ENCODE assay signal across 1 cellular context in genomic region chr2:127701651-127702394, GRCh38.
TF ChIP-seq lines count a peak whose summit lies in the region.

No MANE protein-coding gene starts in this region.

TF ChIP-seq in K562, 482 proteins besides CTCF, POLR2A, EP300 and RAD21 (continued from another document and continues in another):
- TF ChIP-seq MGA (IDR thresholded peaks at IDR 0.05) = peak; percentile 65
- TF ChIP-seq FOXK1 (CRISPR knock-in tag; IDR thresholded peaks at IDR 0.05; ENCODE audit: borderline replicate concordance) = peak; percentile 41; the same call in 1 of the 2 replicates
- TF ChIP-seq MCM5 (IDR thresholded peaks at IDR 0.05; ENCODE audit: low read depth) = no peak
- TF ChIP-seq L3MBTL2 (IDR thresholded peaks at IDR 0.05) = peak; percentile 91
- TF ChIP-seq MAFK (IDR thresholded peaks at IDR 0.05; ENCODE audit: low read length) = no peak
- TF ChIP-seq MTA3 (IDR thresholded peaks at IDR 0.05; ENCODE audit: borderline replicate concordance) = peak; percentile 20; the same call in 1 of the 2 replicates
- TF ChIP-seq ZFP30 (CRISPR knock-in tag; IDR thresholded peaks at IDR 0.05; ENCODE audit: borderline replicate concordance) = no peak
- 0 out of 2 replicates have a peak, but pooled peaks have one; percentile 28 for TF ChIP-seq E2F1 (CRISPR knock-in tag; IDR thresholded peaks at IDR 0.05)
- no peak for TF ChIP-seq ZBTB8A (IDR thresholded peaks at IDR 0.05; ENCODE audit: partially characterized antibody)
- TF ChIP-seq ATF7 (IDR thresholded peaks at IDR 0.05) = no peak
- peak; percentile 74; the same call in 1 of the 2 replicates for TF ChIP-seq REST (CRISPR knock-in tag; IDR thresholded peaks at IDR 0.05; ENCODE audit: low read depth)
- peak; percentile 53; the same call in 1 of the 2 replicates for TF ChIP-seq CBX1 (IDR thresholded peaks at IDR 0.05; ENCODE audit: low read depth)
- peak; percentile 73 for TF ChIP-seq SMAD4 (CRISPR knock-in tag; conservative IDR thresholded peaks at IDR 0.05)
- TF ChIP-seq SAFB (IDR thresholded peaks at IDR 0.05; ENCODE audit: borderline replicate concordance, low read depth, low read length) = no peak
- TF ChIP-seq HMG20A (CRISPR knock-in tag; conservative IDR thresholded peaks at IDR 0.05) = no peak
- TF ChIP-seq ZBTB9 (CRISPR knock-in tag; IDR thresholded peaks at IDR 0.05) = peak; percentile 44; the same call in 1 of the 2 replicates
- TF ChIP-seq SIN3B (IDR thresholded peaks at IDR 0.05; ENCODE audit: low read depth) = peak; percentile 73; the same call in 1 of the 2 replicates
- peak; percentile 5; the same call in 1 of the 2 replicates for TF ChIP-seq MYC (IDR thresholded peaks at IDR 0.05; ENCODE audit: low read depth, low read length)
- no peak for TF ChIP-seq MYC (CRISPR knock-in tag; IDR thresholded peaks at IDR 0.05; ENCODE audit: borderline replicate concordance, low read depth)
- TF ChIP-seq ZNF583 (CRISPR knock-in tag; IDR thresholded peaks at IDR 0.05) = 0 out of 2 replicates have a peak, but pooled peaks have one; percentile 36
- TF ChIP-seq ERF (CRISPR knock-in tag; IDR thresholded peaks at IDR 0.05) = peak; percentile 71; the same call in 1 of the 2 replicates
- TF ChIP-seq ZFP36 (IDR thresholded peaks at IDR 0.05; ENCODE audit: low read depth, low read length, partially characterized antibody) = peak; percentile 42
- no peak; the same call in 1 of the 2 replicates for TF ChIP-seq KDM2B (CRISPR knock-in tag; IDR thresholded peaks at IDR 0.05)
- TF ChIP-seq ZNF384 (IDR thresholded peaks at IDR 0.05; ENCODE audit: low read depth, low read length) = no peak
- TF ChIP-seq ID3 (CRISPR knock-in tag; IDR thresholded peaks at IDR 0.05) = no peak
- 0 out of 2 replicates have a peak, but pooled peaks have one; percentile 69 for TF ChIP-seq ID3 (tag; IDR thresholded peaks at IDR 0.05)
- TF ChIP-seq NRF1 (conservative IDR thresholded peaks at IDR 0.05 in 1 of 2, IDR thresholded peaks at IDR 0.05 in 1 of 2) = peak; percentile 54 to 75; a peak in 2 of 4 replicates
- TF ChIP-seq GTF2E2 (tag; IDR thresholded peaks at IDR 0.05) = 0 out of 2 replicates have a peak, but pooled peaks have one; percentile 2
- no peak for TF ChIP-seq FOXM1 (IDR thresholded peaks at IDR 0.05; ENCODE audit: low read depth)
- 0 out of 2 replicates have a peak, but pooled peaks have one; percentile 92 for TF ChIP-seq FOXM1 (CRISPR knock-in tag; IDR thresholded peaks at IDR 0.05; ENCODE audit: low read depth)
- TF ChIP-seq SIN3A (IDR thresholded peaks at IDR 0.05; ENCODE audit: borderline replicate concordance in 2 of 2, control insufficient read depth in 1 of 2, low read depth in 2 of 2, low read length in 2 of 2) = peak in 1 of 2 experiments; percentile 15; a peak in 1 of 4 replicates
- TF ChIP-seq GTF2A2 (tag; IDR thresholded peaks at IDR 0.05) = 0 out of 2 replicates have a peak, but pooled peaks have one; percentile 15
- no peak for TF ChIP-seq CC2D1A (IDR thresholded peaks at IDR 0.05)
- TF ChIP-seq ZNF592 (IDR thresholded peaks at IDR 0.05) = 0 out of 2 replicates have a peak, but pooled peaks have one; percentile 75
